8 cellular contexts compared by ENCODE assay signal in genomic region chr1:27153549-27153886, GRCh38. TPM values are rescaled to one million over a fixed set of nuclear protein-coding genes. Genes with fewer than 3 reads are reported as not detected.
DNase-seq lines count a peak whose midpoint lies in the region; ATAC-seq and TF ChIP-seq lines count a peak whose summit lies in the region.

No MANE protein-coding gene starts in this region.

- no peak overlapping the region for H3K4ac ChIP-seq in mesenchymal stem cell (ENCODE audit: low read depth in 1 of 2, low read length in 2 of 2)

- H2BK12ac ChIP-seq in mesenchymal stem cell (ENCODE audit: low read length in 2 of 2) = no peak overlapping the region

- peaks cover 30% of the 10 kb centered on the region for H3K79me1 ChIP-seq in mesenchymal stem cell (replicated peaks; ENCODE audit: low read length, poor library complexity, severe bottlenecking)

- whole genome bisulfite sequencing in mesenchymal stem cell = 31% methylated on average over 4 of the region's 4 CpGs
- WGBS in aorta, 2 donors = 3 to 5% methylated on average over 4 of the region's 4 CpGs

- H3K27me3 Mint-ChIP-seq in brain = peaks cover 4% of the 10 kb centered on the region

- H3K9ac ChIP-seq in mesenchymal stem cell (ENCODE audit: low read length) = peak overlapping the region; percentile 95

- no peak overlapping the region for H2BK15ac ChIP-seq in mesenchymal stem cell (ENCODE audit: low read depth, poor library complexity, severe bottlenecking)

- no peak overlapping the region for H2BK120ac ChIP-seq in mesenchymal stem cell (ENCODE audit: low read depth, low read length)

- H3K27ac Mint-ChIP-seq in brain = peak overlapping the region; percentile 94 to 98 (median 97)

- peak overlapping the region in 1 of 2 experiments; percentile 28 for H3K23ac ChIP-seq in mesenchymal stem cell (ENCODE audit: low read length in 2 of 2)

- no peak overlapping the region for H3K27ac ChIP-seq in mesenchymal stem cell (ENCODE audit: low read length, poor library complexity, severe bottlenecking)
- peak overlapping the region in 1 of 2 donors; percentile 11 for H3K27ac ChIP-seq in aorta (ENCODE audit: low read depth in 1 of 2, low read length in 2 of 2)

- intact Hi-C loops in Right ventricle myocardium inferior (cut with DNase I) = loop anchor here (2.0 to 5.0 kb wide), 2 partner anchors 21 to 84 kb away; no protein-coding TSS in a partner anchor
- intact Hi-C loops in cardiac septum (cut with DNase I) = loop anchor here (2.0 to 5.0 kb wide), 2 partner anchors 33 to 84 kb away; no protein-coding TSS in a partner anchor
- intact Hi-C loops in aorta (cut with DNase I) = no loop called here

- no peak for TF ChIP-seq CTCF in brain (conservative IDR thresholded peaks at IDR 0.05)

- H3K14ac ChIP-seq in mesenchymal stem cell (ENCODE audit: low read length in 2 of 2) = peak overlapping the region in 1 of 2 experiments; percentile 45

- H3K27me3 ChIP-seq in mesenchymal stem cell (ENCODE audit: control insufficient read depth in 1 of 2, insufficient read depth in 1 of 2, low read length in 2 of 2) (no peaks in the 10 kb centered on the region), aorta (ENCODE audit: control insufficient read depth in 1 of 2, insufficient read depth in 2 of 2, low read length in 1 of 2) (no peaks in the 10 kb centered on the region), H7 (ENCODE audit: control insufficient read depth, insufficient read depth, low read length) (no peaks in the 10 kb centered on the region)

- H3K9me3 Mint-ChIP-seq in brain = peaks cover 0 to 2% (median 0%) of the 10 kb centered on the region in 5 experiments

- H4K8ac ChIP-seq in mesenchymal stem cell (ENCODE audit: low read length) = no peak overlapping the region

- H3K9me3 ChIP-seq in mesenchymal stem cell (ENCODE audit: control insufficient read depth, low read length) (no peaks in the 10 kb centered on the region), aorta (ENCODE audit: control insufficient read depth, low read length) (no peaks in the 10 kb centered on the region)

- H3K4me1 Mint-ChIP-seq in brain = peaks cover 70% of the 10 kb centered on the region

- H3K36me3 Mint-ChIP-seq in brain = no peaks in the 10 kb centered on the region

- H3K18ac ChIP-seq in mesenchymal stem cell (ENCODE audit: low read depth in 1 of 2, low read length in 2 of 2) = no peak overlapping the region

- H3K4me3 ChIP-seq in mesenchymal stem cell (ENCODE audit: insufficient read depth in 1 of 2, low read depth in 1 of 2, low read length in 2 of 2) (peak overlapping the region in 1 of 2 experiments; percentile 90), aorta (ENCODE audit: low read length in 2 of 2) (no peak overlapping the region), H7 (ENCODE audit: insufficient read depth, low read depth, low read length) (no peak overlapping the region)

- no peak overlapping the region for H2AK5ac ChIP-seq in mesenchymal stem cell (ENCODE audit: low read length, severe bottlenecking)

- H2BK5ac ChIP-seq in mesenchymal stem cell (ENCODE audit: low read depth, low read length, poor library complexity, severe bottlenecking) = no peak overlapping the region

- no peak overlapping the region for H2AFZ ChIP-seq in mesenchymal stem cell (ENCODE audit: low read depth, low read length)

- H3K4me3 Mint-ChIP-seq in brain = peak overlapping the region; percentile 94 to 96 (median 94)

- peak overlapping the region; percentile 67 for H3K4me2 ChIP-seq in mesenchymal stem cell (ENCODE audit: low read length, poor library complexity, severe bottlenecking)

- H4K91ac ChIP-seq in mesenchymal stem cell (ENCODE audit: low read length) = no peak overlapping the region

- DNase-seq in Right ventricle myocardium inferior (ENCODE audit: missing footprints) = no peak
- DNase-seq in cardiac septum (ENCODE audit: low spot score) = no peak
- peak; percentile 36 for DNase-seq in mesenchymal stem cell
- DNase-seq in aorta = no peak
- no peak for DNase-seq in H7
- no peak for DNase-seq in activated CD4-positive, CD25-positive, alpha-beta regulatory T cell treated with anti-CD3 and anti-CD28 coated beads, Interleukin-2, amount 50 U/mL, for 72 hours
- no peak for DNase-seq in NCI-H748 treated with DMSO at 0.1 percent for 48 hours (lab: John Stamatoyannopoulos, UW)

- H3K4me1 ChIP-seq in mesenchymal stem cell (ENCODE audit: control insufficient read depth, insufficient read depth, low read depth, low read length) = peaks cover 30% of the 10 kb centered on the region
- H3K4me1 ChIP-seq in aorta (ENCODE audit: control insufficient read depth in 1 of 2, insufficient read depth in 2 of 2, low read length in 2 of 2) = no peaks in the 10 kb centered on the region

- H3K36me3 ChIP-seq in mesenchymal stem cell (ENCODE audit: control insufficient read depth in 1 of 2, insufficient read depth in 2 of 2, low read depth in 1 of 2, low read length in 2 of 2) (peaks cover 0 to 5% of the 10 kb centered on the region in 2 experiments), aorta (ENCODE audit: control insufficient read depth in 1 of 2, insufficient read depth in 2 of 2, low read length in 1 of 2) (no peaks in the 10 kb centered on the region), H7 (replicated peaks; ENCODE audit: control insufficient read depth, insufficient read depth, low read length) (peaks cover 3% of the 10 kb centered on the region)

- ATAC-seq in Right ventricle myocardium inferior (peak; percentile 30), aorta (ENCODE audit: low FRiP score) (peak; percentile 8)

RNA-seq across cellular contexts. Expression of gene SLC9A1, which starts 1.4 kb away (rescaled TPM):
- total RNA-seq in Right ventricle myocardium inferior = 20.2 TPM
- 26.1 TPM for total RNA-seq in cardiac septum
- polyA plus RNA-seq in brain (ENCODE audit: insufficient read depth, low read depth, low replicate concordance) = 31.8 TPM
- 37.0 TPM for polyA plus RNA-seq in mesenchymal stem cell (2013, experiment 1 of 2)
- polyA plus RNA-seq in mesenchymal stem cell (2013, experiment 2 of 2) = 36.1 TPM
- 10 to 100 TPM; 17.6 to 24.9 TPM for total RNA-seq in aorta
- 10 to 100 TPM in 1 of 2 donors, 1 to 10 TPM in 1; 4.5 to 10.1 TPM for polyA plus RNA-seq in aorta
- total RNA-seq in H7 (2014; rRNA removed; shearing (Covaris generic)) = 12.6 and 13.1 TPM in 2 replicates

Comparison
In these comparisons a context has a peak if more than half of its experiments do, and no peak if none do; other contexts are left out.
1. intact Hi-C loops: an anchor here in Right ventricle myocardium inferior (2.0 to 5.0 kb wide) and cardiac septum (2.0 to 5.0 kb wide); none called in aorta.